ENCODE assay signal across 1 cellular context in the genomic region with DNA sequence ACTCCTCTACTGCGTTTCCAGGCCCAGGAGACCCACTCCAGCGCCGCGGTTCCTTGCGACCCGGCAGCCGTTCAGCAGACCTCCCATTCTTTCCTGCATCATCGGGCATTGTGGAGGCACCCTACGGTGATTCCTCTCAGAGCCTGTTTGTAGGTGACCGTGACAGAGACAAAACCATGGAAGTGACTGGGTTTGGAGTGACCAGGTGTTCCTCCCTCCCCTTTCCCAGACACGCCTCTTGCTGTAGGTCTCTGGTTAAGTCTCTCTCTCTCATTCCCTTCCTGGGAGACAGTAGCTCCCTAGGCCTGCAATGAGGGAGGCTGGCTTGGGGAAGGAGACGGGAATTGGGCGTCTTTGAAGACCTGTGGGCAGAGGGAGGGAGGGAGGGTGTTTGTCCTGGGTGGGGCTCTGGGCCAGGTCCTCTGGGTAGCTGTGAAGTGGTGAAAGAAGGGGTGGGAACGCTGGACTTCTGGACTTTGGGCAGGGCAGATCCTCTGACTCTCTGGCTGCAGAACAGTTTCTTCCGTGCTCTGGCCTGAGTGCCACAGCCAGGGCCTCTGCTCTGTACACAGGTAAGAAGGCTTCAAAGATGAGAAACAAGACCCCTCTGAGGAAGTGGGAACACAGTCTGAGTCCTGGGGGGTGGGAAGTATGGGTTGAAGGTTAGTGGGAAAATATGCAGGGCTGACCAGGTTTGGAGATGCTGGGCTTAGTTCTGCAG.
TF ChIP-seq lines count a peak whose summit lies in the region.

No MANE protein-coding gene starts in this region.

TF ChIP-seq in HepG2, 621 proteins besides CTCF, POLR2A, EP300 and RAD21 (continued from another document and continues in another):
- TF ChIP-seq TOPORS (CRISPR knock-in tag; IDR thresholded peaks at IDR 0.05) (peak; percentile 47), PHF20 (CRISPR knock-in tag; IDR thresholded peaks at IDR 0.05) (peak; percentile 50), FOXC1 (CRISPR knock-in tag; IDR thresholded peaks at IDR 0.05; ENCODE audit: borderline replicate concordance) (no peak), DPF2 (CRISPR knock-in tag; IDR thresholded peaks at IDR 0.05; ENCODE audit: borderline replicate concordance, low read depth) (peak; percentile 71), SETDB1 (CRISPR knock-in tag; IDR thresholded peaks at IDR 0.05; ENCODE audit: borderline replicate concordance) (no peak), AGO2 (optimal IDR thresholded peaks at IDR 0.05; ENCODE audit: low read depth, low read length) (peak; percentile 19), ZNF225 (CRISPR knock-in tag; IDR thresholded peaks at IDR 0.05) (peak; percentile 64; the same call in 1 of the 2 replicates), MAFG (CRISPR knock-in tag; IDR thresholded peaks at IDR 0.05) (no peak), HNF4G (IDR thresholded peaks at IDR 0.05; ENCODE audit: borderline replicate concordance, low read depth, low read length) (peak; percentile 95), HNF4G (CRISPR knock-in tag; IDR thresholded peaks at IDR 0.05; ENCODE audit: borderline replicate concordance, low read depth) (peak; percentile 96), NR2F2 (IDR thresholded peaks at IDR 0.05; ENCODE audit: borderline replicate concordance, low read depth) (no peak; the same call in 1 of the 2 replicates), TCF7 (IDR thresholded peaks at IDR 0.05; ENCODE audit: low read depth) (peak; percentile 27; the same call in 1 of the 2 replicates), ZFP36 (IDR thresholded peaks at IDR 0.05; ENCODE audit: borderline replicate concordance, low read depth, low read length, partially characterized antibody) (no peak), ARHGAP35 (CRISPR knock-in tag; IDR thresholded peaks at IDR 0.05; ENCODE audit: borderline replicate concordance) (peak; percentile 79), ZFAT (CRISPR knock-in tag; conservative IDR thresholded peaks at IDR 0.05) (no peak), ZFP62 (CRISPR knock-in tag; IDR thresholded peaks at IDR 0.05) (no peak), ZNF747 (CRISPR knock-in tag; IDR thresholded peaks at IDR 0.05; ENCODE audit: borderline replicate concordance) (peak; percentile 68; the same call in 1 of the 2 replicates), KMT2B (CRISPR knock-in tag; IDR thresholded peaks at IDR 0.05) (0 out of 2 replicates have a peak, but pooled peaks have one; percentile 20), ATF7-NPFF (CRISPR knock-in tag; IDR thresholded peaks at IDR 0.05; ENCODE audit: low read depth) (0 out of 2 replicates have a peak, but pooled peaks have one; percentile 66), ZNF605 (CRISPR knock-in tag; IDR thresholded peaks at IDR 0.05) (peak; percentile 36; the same call in 1 of the 2 replicates), NR3C1 (CRISPR knock-in tag; IDR thresholded peaks at IDR 0.05) (no peak), ZNF607 (CRISPR knock-in tag; IDR thresholded peaks at IDR 0.05; ENCODE audit: borderline replicate concordance) (0 out of 2 replicates have a peak, but pooled peaks have one; percentile 22), MAZ (IDR thresholded peaks at IDR 0.05; ENCODE audit: borderline replicate concordance, low read depth, low read length) (peak; percentile 17; the same call in 1 of the 2 replicates), MAZ (CRISPR knock-in tag; IDR thresholded peaks at IDR 0.05; ENCODE audit: low read depth) (peak; percentile 52; the same call in 1 of the 2 replicates)
- TF ChIP-seq, protein P1, sequence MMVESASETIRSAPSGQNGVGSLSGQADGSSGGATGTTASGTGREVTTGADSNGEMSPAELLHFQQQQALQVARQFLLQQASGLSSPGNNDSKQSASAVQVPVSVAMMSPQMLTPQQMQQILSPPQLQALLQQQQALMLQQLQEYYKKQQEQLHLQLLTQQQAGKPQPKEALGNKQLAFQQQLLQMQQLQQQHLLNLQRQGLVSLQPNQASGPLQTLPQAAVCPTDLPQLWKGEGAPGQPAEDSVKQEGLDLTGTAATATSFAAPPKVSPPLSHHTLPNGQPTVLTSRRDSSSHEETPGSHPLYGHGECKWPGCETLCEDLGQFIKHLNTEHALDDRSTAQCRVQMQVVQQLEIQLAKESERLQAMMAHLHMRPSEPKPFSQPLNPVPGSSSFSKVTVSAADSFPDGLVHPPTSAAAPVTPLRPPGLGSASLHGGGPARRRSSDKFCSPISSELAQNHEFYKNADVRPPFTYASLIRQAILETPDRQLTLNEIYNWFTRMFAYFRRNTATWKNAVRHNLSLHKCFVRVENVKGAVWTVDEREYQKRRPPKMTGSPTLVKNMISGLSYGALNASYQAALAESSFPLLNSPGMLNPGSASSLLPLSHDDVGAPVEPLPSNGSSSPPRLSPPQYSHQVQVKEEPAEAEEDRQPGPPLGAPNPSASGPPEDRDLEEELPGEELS (CRISPR knock-in tag; IDR thresholded peaks at IDR 0.05): peak; percentile 47; the same call in 1 of the 2 replicates
- TF ChIP-seq, protein P2, sequence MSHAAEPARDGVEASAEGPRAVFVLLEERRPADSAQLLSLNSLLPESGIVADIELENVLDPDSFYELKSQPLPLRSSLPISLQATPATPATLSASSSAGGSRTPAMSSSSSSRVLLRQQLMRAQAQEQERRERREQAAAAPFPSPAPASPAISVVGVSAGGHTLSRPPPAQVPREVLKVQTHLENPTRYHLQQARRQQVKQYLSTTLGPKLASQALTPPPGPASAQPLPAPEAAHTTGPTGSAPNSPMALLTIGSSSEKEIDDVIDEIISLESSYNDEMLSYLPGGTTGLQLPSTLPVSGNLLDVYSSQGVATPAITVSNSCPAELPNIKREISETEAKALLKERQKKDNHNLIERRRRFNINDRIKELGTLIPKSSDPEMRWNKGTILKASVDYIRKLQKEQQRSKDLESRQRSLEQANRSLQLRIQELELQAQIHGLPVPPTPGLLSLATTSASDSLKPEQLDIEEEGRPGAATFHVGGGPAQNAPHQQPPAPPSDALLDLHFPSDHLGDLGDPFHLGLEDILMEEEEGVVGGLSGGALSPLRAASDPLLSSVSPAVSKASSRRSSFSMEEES (CRISPR knock-in tag; IDR thresholded peaks at IDR 0.05): peak; percentile 58
- TF ChIP-seq, protein P3, sequence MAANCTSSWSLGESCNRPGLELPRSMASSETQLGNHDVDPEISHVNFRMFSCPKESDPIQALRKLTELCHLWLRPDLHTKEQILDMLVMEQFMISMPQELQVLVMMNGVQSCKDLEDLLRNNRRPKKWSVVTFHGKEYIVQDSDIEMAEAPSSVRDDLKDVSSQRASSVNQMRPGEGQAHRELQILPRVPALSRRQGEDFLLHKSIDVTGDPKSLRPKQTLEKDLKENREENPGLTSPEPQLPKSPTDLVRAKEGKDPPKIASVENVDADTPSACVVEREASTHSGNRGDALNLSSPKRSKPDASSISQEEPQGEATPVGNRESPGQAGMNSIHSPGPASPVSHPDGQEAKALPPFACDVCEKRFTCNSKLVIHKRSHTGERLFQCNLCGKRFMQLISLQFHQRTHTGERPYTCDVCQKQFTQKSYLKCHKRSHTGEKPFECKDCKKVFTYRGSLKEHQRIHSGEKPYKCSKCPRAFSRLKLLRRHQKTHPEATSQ (CRISPR knock-in tag; IDR thresholded peaks at IDR 0.05; ENCODE audit: borderline replicate concordance): peak; percentile 57
- TF ChIP-seq, protein P4, sequence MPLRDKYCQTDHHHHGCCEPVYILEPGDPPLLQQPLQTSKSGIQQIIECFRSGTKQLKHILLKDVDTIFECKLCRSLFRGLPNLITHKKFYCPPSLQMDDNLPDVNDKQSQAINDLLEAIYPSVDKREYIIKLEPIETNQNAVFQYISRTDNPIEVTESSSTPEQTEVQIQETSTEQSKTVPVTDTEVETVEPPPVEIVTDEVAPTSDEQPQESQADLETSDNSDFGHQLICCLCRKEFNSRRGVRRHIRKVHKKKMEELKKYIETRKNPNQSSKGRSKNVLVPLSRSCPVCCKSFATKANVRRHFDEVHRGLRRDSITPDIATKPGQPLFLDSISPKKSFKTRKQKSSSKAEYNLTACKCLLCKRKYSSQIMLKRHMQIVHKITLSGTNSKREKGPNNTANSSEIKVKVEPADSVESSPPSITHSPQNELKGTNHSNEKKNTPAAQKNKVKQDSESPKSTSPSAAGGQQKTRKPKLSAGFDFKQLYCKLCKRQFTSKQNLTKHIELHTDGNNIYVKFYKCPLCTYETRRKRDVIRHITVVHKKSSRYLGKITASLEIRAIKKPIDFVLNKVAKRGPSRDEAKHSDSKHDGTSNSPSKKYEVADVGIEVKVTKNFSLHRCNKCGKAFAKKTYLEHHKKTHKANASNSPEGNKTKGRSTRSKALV (CRISPR knock-in tag; IDR thresholded peaks at IDR 0.05): 0 out of 2 replicates have a peak, but pooled peaks have one; percentile 16
- TF ChIP-seq, protein P5, sequence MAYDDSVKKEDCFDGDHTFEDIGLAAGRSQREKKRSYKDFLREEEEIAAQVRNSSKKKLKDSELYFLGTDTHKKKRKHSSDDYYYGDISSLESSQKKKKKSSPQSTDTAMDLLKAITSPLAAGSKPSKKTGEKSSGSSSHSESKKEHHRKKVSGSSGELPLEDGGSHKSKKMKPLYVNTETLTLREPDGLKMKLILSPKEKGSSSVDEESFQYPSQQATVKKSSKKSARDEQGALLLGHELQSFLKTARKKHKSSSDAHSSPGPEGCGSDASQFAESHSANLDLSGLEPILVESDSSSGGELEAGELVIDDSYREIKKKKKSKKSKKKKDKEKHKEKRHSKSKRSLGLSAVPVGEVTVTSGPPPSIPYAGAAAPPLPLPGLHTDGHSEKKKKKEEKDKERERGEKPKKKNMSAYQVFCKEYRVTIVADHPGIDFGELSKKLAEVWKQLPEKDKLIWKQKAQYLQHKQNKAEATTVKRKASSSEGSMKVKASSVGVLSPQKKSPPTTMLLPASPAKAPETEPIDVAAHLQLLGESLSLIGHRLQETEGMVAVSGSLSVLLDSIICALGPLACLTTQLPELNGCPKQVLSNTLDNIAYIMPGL (CRISPR knock-in tag; IDR thresholded peaks at IDR 0.05; ENCODE audit: borderline replicate concordance in 1 of 2, low read depth in 1 of 2): peak in 1 of 2 experiments; percentile 67; a peak in 3 of 4 replicates
- TF ChIP-seq, protein P6, sequence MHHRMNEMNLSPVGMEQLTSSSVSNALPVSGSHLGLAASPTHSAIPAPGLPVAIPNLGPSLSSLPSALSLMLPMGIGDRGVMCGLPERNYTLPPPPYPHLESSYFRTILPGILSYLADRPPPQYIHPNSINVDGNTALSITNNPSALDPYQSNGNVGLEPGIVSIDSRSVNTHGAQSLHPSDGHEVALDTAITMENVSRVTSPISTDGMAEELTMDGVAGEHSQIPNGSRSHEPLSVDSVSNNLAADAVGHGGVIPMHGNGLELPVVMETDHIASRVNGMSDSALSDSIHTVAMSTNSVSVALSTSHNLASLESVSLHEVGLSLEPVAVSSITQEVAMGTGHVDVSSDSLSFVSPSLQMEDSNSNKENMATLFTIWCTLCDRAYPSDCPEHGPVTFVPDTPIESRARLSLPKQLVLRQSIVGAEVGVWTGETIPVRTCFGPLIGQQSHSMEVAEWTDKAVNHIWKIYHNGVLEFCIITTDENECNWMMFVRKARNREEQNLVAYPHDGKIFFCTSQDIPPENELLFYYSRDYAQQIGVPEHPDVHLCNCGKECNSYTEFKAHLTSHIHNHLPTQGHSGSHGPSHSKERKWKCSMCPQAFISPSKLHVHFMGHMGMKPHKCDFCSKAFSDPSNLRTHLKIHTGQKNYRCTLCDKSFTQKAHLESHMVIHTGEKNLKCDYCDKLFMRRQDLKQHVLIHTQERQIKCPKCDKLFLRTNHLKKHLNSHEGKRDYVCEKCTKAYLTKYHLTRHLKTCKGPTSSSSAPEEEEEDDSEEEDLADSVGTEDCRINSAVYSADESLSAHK (CRISPR knock-in tag; IDR thresholded peaks at IDR 0.05; ENCODE audit: borderline replicate concordance): no peak
- TF ChIP-seq, protein P7, sequence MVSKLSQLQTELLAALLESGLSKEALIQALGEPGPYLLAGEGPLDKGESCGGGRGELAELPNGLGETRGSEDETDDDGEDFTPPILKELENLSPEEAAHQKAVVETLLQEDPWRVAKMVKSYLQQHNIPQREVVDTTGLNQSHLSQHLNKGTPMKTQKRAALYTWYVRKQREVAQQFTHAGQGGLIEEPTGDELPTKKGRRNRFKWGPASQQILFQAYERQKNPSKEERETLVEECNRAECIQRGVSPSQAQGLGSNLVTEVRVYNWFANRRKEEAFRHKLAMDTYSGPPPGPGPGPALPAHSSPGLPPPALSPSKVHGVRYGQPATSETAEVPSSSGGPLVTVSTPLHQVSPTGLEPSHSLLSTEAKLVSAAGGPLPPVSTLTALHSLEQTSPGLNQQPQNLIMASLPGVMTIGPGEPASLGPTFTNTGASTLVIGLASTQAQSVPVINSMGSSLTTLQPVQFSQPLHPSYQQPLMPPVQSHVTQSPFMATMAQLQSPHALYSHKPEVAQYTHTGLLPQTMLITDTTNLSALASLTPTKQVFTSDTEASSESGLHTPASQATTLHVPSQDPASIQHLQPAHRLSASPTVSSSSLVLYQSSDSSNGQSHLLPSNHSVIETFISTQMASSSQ (IDR thresholded peaks at IDR 0.05; ENCODE audit: low read depth): no peak
- TF ChIP-seq, protein P7 (CRISPR knock-in tag; IDR thresholded peaks at IDR 0.05; ENCODE audit: borderline replicate concordance): peak; percentile 77; the same call in 1 of the 2 replicates
- TF ChIP-seq, protein P8, sequence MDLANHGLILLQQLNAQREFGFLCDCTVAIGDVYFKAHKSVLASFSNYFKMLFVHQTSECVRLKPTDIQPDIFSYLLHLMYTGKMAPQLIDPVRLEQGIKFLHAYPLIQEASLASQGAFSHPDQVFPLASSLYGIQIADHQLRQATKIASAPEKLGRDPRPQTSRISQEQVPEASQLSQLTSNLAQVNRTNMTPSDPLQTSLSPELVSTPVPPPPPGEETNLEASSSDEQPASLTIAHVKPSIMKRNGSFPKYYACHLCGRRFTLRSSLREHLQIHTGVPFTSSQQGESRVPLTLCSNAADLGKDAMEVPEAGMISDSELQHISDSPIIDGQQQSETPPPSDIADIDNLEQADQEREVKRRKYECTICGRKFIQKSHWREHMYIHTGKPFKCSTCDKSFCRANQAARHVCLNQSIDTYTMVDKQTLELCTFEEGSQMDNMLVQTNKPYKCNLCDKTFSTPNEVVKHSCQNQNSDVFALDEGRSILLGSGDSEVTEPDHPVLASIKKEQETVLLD (CRISPR knock-in tag; IDR thresholded peaks at IDR 0.05; ENCODE audit: low read depth): no peak
